1 cellular context compared by ENCODE assay signal in genomic region chr10:126097558-126098215, GRCh38.
TF ChIP-seq lines count a peak whose summit lies in the region.

No MANE protein-coding gene starts in this region.

TF ChIP-seq in SK-N-SH treated with all-trans-retinoic acid at 6 μM for 48 hours, 23 proteins besides CTCF, POLR2A, EP300 and RAD21 (continued from another document):
- TF ChIP-seq, protein P1, sequence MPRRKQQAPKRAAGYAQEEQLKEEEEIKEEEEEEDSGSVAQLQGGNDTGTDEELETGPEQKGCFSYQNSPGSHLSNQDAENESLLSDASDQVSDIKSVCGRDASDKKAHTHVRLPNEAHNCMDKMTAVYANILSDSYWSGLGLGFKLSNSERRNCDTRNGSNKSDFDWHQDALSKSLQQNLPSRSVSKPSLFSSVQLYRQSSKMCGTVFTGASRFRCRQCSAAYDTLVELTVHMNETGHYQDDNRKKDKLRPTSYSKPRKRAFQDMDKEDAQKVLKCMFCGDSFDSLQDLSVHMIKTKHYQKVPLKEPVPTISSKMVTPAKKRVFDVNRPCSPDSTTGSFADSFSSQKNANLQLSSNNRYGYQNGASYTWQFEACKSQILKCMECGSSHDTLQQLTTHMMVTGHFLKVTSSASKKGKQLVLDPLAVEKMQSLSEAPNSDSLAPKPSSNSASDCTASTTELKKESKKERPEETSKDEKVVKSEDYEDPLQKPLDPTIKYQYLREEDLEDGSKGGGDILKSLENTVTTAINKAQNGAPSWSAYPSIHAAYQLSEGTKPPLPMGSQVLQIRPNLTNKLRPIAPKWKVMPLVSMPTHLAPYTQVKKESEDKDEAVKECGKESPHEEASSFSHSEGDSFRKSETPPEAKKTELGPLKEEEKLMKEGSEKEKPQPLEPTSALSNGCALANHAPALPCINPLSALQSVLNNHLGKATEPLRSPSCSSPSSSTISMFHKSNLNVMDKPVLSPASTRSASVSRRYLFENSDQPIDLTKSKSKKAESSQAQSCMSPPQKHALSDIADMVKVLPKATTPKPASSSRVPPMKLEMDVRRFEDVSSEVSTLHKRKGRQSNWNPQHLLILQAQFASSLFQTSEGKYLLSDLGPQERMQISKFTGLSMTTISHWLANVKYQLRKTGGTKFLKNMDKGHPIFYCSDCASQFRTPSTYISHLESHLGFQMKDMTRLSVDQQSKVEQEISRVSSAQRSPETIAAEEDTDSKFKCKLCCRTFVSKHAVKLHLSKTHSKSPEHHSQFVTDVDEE (CRISPR knock-in tag; IDR thresholded peaks at IDR 0.05) = no peak
- TF ChIP-seq GLIS3 (CRISPR knock-in tag; IDR thresholded peaks at IDR 0.05) (no peak), SNAI2 (CRISPR knock-in tag; IDR thresholded peaks at IDR 0.05) (no peak), OSR1 (CRISPR knock-in tag; IDR thresholded peaks at IDR 0.05) (no peak), BACH2 (CRISPR knock-in tag; IDR thresholded peaks at IDR 0.05; ENCODE audit: borderline replicate concordance) (no peak), CSDC2 (CRISPR knock-in tag; IDR thresholded peaks at IDR 0.05) (no peak), TOX (CRISPR knock-in tag; IDR thresholded peaks at IDR 0.05; ENCODE audit: borderline replicate concordance) (no peak)
- TF ChIP-seq, protein P2, sequence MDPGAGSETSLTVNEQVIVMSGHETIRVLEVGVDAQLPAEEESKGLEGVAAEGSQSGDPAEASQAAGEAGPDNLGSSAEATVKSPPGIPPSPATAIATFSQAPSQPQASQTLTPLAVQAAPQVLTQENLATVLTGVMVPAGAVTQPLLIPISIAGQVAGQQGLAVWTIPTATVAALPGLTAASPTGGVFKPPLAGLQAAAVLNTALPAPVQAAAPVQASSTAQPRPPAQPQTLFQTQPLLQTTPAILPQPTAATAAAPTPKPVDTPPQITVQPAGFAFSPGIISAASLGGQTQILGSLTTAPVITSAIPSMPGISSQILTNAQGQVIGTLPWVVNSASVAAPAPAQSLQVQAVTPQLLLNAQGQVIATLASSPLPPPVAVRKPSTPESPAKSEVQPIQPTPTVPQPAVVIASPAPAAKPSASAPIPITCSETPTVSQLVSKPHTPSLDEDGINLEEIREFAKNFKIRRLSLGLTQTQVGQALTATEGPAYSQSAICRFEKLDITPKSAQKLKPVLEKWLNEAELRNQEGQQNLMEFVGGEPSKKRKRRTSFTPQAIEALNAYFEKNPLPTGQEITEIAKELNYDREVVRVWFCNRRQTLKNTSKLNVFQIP (CRISPR knock-in tag; IDR thresholded peaks at IDR 0.05; ENCODE audit: borderline replicate concordance, low read depth) = no peak
